27 cellular contexts compared by ENCODE assay signal in the genomic region with DNA sequence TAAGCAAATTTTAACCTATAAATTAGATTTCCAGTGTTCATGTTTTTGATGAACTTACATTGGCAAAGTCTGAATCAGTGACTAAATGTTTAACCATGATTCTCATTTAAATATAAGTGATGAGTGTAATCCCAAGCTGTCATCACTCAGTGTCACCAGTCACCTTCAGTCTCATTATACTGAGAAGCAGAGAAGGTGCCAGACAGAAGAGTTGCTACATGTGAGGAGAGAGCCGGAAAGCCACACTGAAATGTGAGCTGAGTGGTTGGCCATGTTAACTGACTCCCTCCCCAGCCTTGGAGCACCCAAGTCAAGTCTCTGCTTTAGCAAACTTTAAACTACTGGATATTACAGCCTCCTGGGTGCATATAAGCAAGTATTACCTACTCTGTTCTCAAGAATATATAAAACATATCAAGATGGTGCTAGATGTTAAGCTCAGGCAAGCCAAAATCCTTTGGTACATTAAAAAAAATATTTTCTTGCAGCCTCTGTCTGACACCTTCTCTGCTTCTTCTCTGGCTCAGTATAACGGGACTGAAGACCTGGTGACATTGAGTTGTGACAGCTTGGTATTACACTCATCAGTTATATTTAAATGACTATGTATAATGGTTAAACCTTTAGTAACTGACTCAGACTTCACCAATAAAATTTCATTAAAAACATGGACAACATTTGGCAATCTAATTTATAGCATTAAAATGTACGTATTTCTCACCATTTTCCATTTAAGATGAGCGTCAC.
DNase-seq lines count a peak whose midpoint lies in the region; ATAC-seq, FAIRE-seq and TF ChIP-seq lines count a peak whose summit lies in the region.
"Had no signal": no experiment of that assay in that cellular context is flagged by ENCODE, and none has a peak within 500 bp of the region (broad histone marks: within the 10 kb centered on the region; RNA-seq: fewer than 3 reads in every experiment).

No MANE protein-coding gene starts in this region.

- peak overlapping the region; percentile 66; the same call in 1 of the 2 replicates for H2AK5ac ChIP-seq in IMR-90 (ENCODE audit: low read depth, low read length)
- H2AK5ac ChIP-seq in mesendoderm (ENCODE audit: low read length) = no peak overlapping the region

- H4K20me1 ChIP-seq in IMR-90 (ENCODE audit: insufficient read depth, low read length) = no peaks in the 10 kb centered on the region

- no peak overlapping the region for H3K4me3 Mint-ChIP-seq in central memory CD8-positive, alpha-beta T cell
- no peak overlapping the region for H3K4me3 Mint-ChIP-seq in activated CD4-positive, alpha-beta T cell treated with anti-CD3 and anti-CD28 coated beads for 36 hours
- H3K4me3 Mint-ChIP-seq: activated naive CD4-positive, alpha-beta T cell treated with anti-CD3 and anti-CD28 coated beads for 36 hours; B cell; naive thymus-derived CD8-positive, alpha-beta T cell; T-cell; type B pancreatic cell had no signal

- H2BK5ac ChIP-seq in IMR-90 (ENCODE audit: low read depth, low read length, poor library complexity, severe bottlenecking) (no peak overlapping the region), mesendoderm (ENCODE audit: low read length) (no peak overlapping the region)

- H3K18ac ChIP-seq in IMR-90 (ENCODE audit: low read depth, low read length) (peak overlapping the region; percentile 65; the same call in 1 of the 2 replicates), mesendoderm (ENCODE audit: low read length) (no peak overlapping the region)

- H3K79me1 ChIP-seq in IMR-90 (ENCODE audit: low read depth in 1 of 2, low read length in 2 of 2) = no peaks in the 10 kb centered on the region
- no peaks in the 10 kb centered on the region for H3K79me1 ChIP-seq in mesendoderm (ENCODE audit: low read length)

- H2BK120ac ChIP-seq in IMR-90 (ENCODE audit: low read depth, low read length) (no peak overlapping the region), mesendoderm (ENCODE audit: low read depth, low read length) (no peak overlapping the region)

- H3K4me1 ChIP-seq in IMR-90 (ENCODE audit: control insufficient read depth, insufficient read depth, low read length) (peaks cover 19% of the 10 kb centered on the region), mesendoderm (ENCODE audit: control insufficient read depth, low read depth, low read length) (peaks cover 2% of the 10 kb centered on the region)

- 0 out of 2 replicates have a peak overlapping the region, but pooled peaks have one; percentile 12 for H4K5ac ChIP-seq in IMR-90 (ENCODE audit: low read depth, low read length)
- no peak overlapping the region for H4K5ac ChIP-seq in mesendoderm (ENCODE audit: low read length)

- H3K27me3 ChIP-seq in IMR-90 (ENCODE audit: control insufficient read depth, insufficient read depth, low read length) = no peaks in the 10 kb centered on the region
- no peaks in the 10 kb centered on the region for H3K27me3 ChIP-seq in mesendoderm (ENCODE audit: insufficient read depth, low read length, poor library complexity)
- H3K27me3 ChIP-seq: gastroesophageal sphincter, right lobe of liver had no signal

- H3K9me1 ChIP-seq in IMR-90 (ENCODE audit: insufficient read depth, low read length) = peaks cover 12% of the 10 kb centered on the region; the same call in 1 of the 2 replicates

- H3K9me3 ChIP-seq in IMR-90 (ENCODE audit: control insufficient read depth, insufficient read depth, low read length) = no peaks in the 10 kb centered on the region
- H3K9me3 ChIP-seq: gastroesophageal sphincter, right lobe of liver had no signal

- DNase-seq in DMS 273 (lab: John Stamatoyannopoulos, UW; ENCODE audit: unreplicated experiment) (peak; percentile 6), DMS 273 treated with DMSO at 0.1 percent for 48 hours (lab: John Stamatoyannopoulos, UW) (no peak), IMR-90 (no peak), mesendoderm (peak; percentile 44), 8988T (no peak), frontal cortex (ENCODE audit: low spot score in 2 of 2) (no peak)
- DNase-seq in central memory CD8-positive, alpha-beta T cell (ENCODE audit: low spot score in 2 of 2) = no peak
- no peak for DNase-seq in activated CD4-positive, alpha-beta T cell treated with anti-CD3 and anti-CD28 coated beads for 36 hours
- DNase-seq: activated CD4-positive, alpha-beta T cell treated with anti-CD3 and anti-CD28 coated beads for 1 hour; activated naive CD4-positive, alpha-beta T cell treated with anti-CD3 and anti-CD28 coated beads for 36 hours; activated T-cell treated with anti-CD3 and anti-CD28 coated beads, Interleukin-2, amount 50 U/mL, for 48 hours; cerebellar nuclear complex; kidney glomerular epithelial cell; naive thymus-derived CD8-positive, alpha-beta T cell; NCI-H1417 treated with DMSO at 0.1 percent for 48 hours; NCI-H2171 treated with DMSO at 0.1 percent for 48 hours; NCI-H526 treated with DMSO at 0.1 percent for 48 hours; OCI-M1; right lobe of liver; stimulated activated CD4-positive, alpha-beta T cell treated with anti-CD3 and anti-CD28 coated beads, Interleukin-15, amount 100 ng/mL, for 24 hours; T-cell had no signal

- no peaks in the 10 kb centered on the region for H3K36me3 Mint-ChIP-seq in central memory CD8-positive, alpha-beta T cell (ENCODE audit: insufficient read depth)
- H3K36me3 Mint-ChIP-seq in activated CD4-positive, alpha-beta T cell treated with anti-CD3 and anti-CD28 coated beads for 36 hours (ENCODE audit: low read depth) = no peaks in the 10 kb centered on the region
- H3K36me3 Mint-ChIP-seq: T-cell, type B pancreatic cell had no signal

- no CpG with 5 or more reads among the region's 4 CpGs for WGBS in IMR-90 (ENCODE audit: extremely low coverage in 2 of 2, insufficient read length in 1 of 2), 2 experiments
- WGBS in mesendoderm (ENCODE audit: extremely low coverage, insufficient coverage, low lambda C conversion rate) = no CpG with 5 or more reads among the region's 4 CpGs

- no peak overlapping the region for H2AK9ac ChIP-seq in IMR-90 (replicated peaks; ENCODE audit: low read depth, low read length, poor library complexity)

- intact Hi-C loops in IMR-90 (cut with micrococcal nuclease) = no loop called here
- intact Hi-C loops in activated CD4-positive, alpha-beta T cell treated with anti-CD3 and anti-CD28 coated beads for 36 hours (cut with DNase I, micrococcal nuclease) = no loop called here

- in situ Hi-C loops in IMR-90 (cut with MboI; ENCODE audit: low sequenced_read_pairs) = no loop called here

- H3K4ac ChIP-seq in IMR-90 (ENCODE audit: low read depth, low read length) (no peak overlapping the region), mesendoderm (ENCODE audit: low read depth, low read length) (no peak overlapping the region)

- H3K56ac ChIP-seq in IMR-90 (ENCODE audit: extremely low read depth, insufficient read depth, low read length) (no peak overlapping the region), mesendoderm (ENCODE audit: low read length) (no peak overlapping the region)

- H3K14ac ChIP-seq in IMR-90 (replicated peaks; ENCODE audit: low read depth, low read length) = no peak overlapping the region; the same call in 1 of the 2 replicates

- H3K79me2 ChIP-seq in mesendoderm (ENCODE audit: control insufficient read depth, insufficient read depth, low read length) = no peaks in the 10 kb centered on the region

- TF ChIP-seq POLR2A in IMR-90 (IDR thresholded peaks at IDR 0.05; ENCODE audit: low read depth, low read length) = no peak

- TF ChIP-seq CTCF in IMR-90 (conservative IDR thresholded peaks at IDR 0.05; ENCODE audit: low read depth, low read length) = no peak

- no peak overlapping the region for H2BK20ac ChIP-seq in IMR-90 (ENCODE audit: low read depth, low read length)

- H3K9ac ChIP-seq in IMR-90 (ENCODE audit: low read depth, low read length) = no peak overlapping the region
- no peak overlapping the region for H3K9ac ChIP-seq in mesendoderm (ENCODE audit: low read length)

- H4K8ac ChIP-seq in IMR-90 (ENCODE audit: low read depth in 2 of 2, low read length in 2 of 2) (no peak overlapping the region), mesendoderm (ENCODE audit: low read depth, low read length) (no peak overlapping the region)

- no peak overlapping the region for H2BK15ac ChIP-seq in IMR-90 (ENCODE audit: low read depth, low read length)
- no peak overlapping the region for H2BK15ac ChIP-seq in mesendoderm (replicated peaks; ENCODE audit: low read depth)

- no peak overlapping the region for H3K4me2 ChIP-seq in IMR-90 (ENCODE audit: low read depth, low read length)
- H3K4me2 ChIP-seq in mesendoderm (ENCODE audit: low read length) = no peak overlapping the region

- no peak for FAIRE-seq in frontal cortex (lab: Jason Lieb, UNC)

- H3K4me3 ChIP-seq in IMR-90 (ENCODE audit: insufficient read depth, low read depth, low read length) = no peak overlapping the region
- H3K4me3 ChIP-seq in mesendoderm (ENCODE audit: low read length) = no peak overlapping the region
- H3K4me3 ChIP-seq: gastroesophageal sphincter, right lobe of liver had no signal

- no peaks in the 10 kb centered on the region for H3K36me3 ChIP-seq in IMR-90 (ENCODE audit: control insufficient read depth, insufficient read depth, low read length)
- no peaks in the 10 kb centered on the region for H3K36me3 ChIP-seq in mesendoderm (ENCODE audit: control insufficient read depth, insufficient read depth, low read length)
- H3K36me3 ChIP-seq: right lobe of liver had no signal

- dilution Hi-C loops in IMR-90 (cut with HindIII; ENCODE audit: low sequenced_read_pairs, unreplicated experiment) = no loop called here

- H3K4me1 Mint-ChIP-seq in central memory CD8-positive, alpha-beta T cell = no peaks in the 10 kb centered on the region
- no peaks in the 10 kb centered on the region for H3K4me1 Mint-ChIP-seq in activated CD4-positive, alpha-beta T cell treated with anti-CD3 and anti-CD28 coated beads for 36 hours
- H3K4me1 Mint-ChIP-seq: B cell; naive thymus-derived CD8-positive, alpha-beta T cell; T-cell had no signal

- BruUV-seq in IMR-90 (replicated peaks; lab: Mats Ljungman, UMichigan) = no TSS peak

- POLR2A ChIA-PET in IMR-90 (lab: Charles Lee; ENCODE audit: unreplicated experiment) = no interaction called here
- POLR2A ChIA-PET in activated CD4-positive, alpha-beta T cell treated with anti-CD3 and anti-CD28 coated beads for 36 hours (lab: Charles Lee) = no interaction called here

- no peaks in the 10 kb centered on the region for H3K9me3 Mint-ChIP-seq in central memory CD8-positive, alpha-beta T cell
- H3K9me3 Mint-ChIP-seq in activated CD4-positive, alpha-beta T cell treated with anti-CD3 and anti-CD28 coated beads for 36 hours (ENCODE audit: low read depth) = no peaks in the 10 kb centered on the region
- H3K9me3 Mint-ChIP-seq: activated naive CD4-positive, alpha-beta T cell treated with anti-CD3 and anti-CD28 coated beads for 36 hours; naive thymus-derived CD8-positive, alpha-beta T cell; T-cell had no signal

- no peak overlapping the region for H3K27ac ChIP-seq in IMR-90 (ENCODE audit: insufficient read depth, low read length)
- no peak overlapping the region for H3K27ac ChIP-seq in mesendoderm (ENCODE audit: low read depth, low read length)
- H3K27ac ChIP-seq: 22Rv1, epithelial cell of prostate, gastroesophageal sphincter, HL-60, right lobe of liver had no signal

- peaks cover 66% of the 10 kb centered on the region for H3K27me3 Mint-ChIP-seq in central memory CD8-positive, alpha-beta T cell
- peaks cover 6% of the 10 kb centered on the region for H3K27me3 Mint-ChIP-seq in activated CD4-positive, alpha-beta T cell treated with anti-CD3 and anti-CD28 coated beads for 36 hours
- H3K27me3 Mint-ChIP-seq: type B pancreatic cell had no signal

- ATAC-seq in IMR-90 (ENCODE audit: low read depth) = no peak
- ATAC-seq in central memory CD8-positive, alpha-beta T cell (replicated peaks; ENCODE audit: extremely low read depth, poor library complexity, severe bottlenecking) = peak; percentile 28
- no peak for ATAC-seq in activated CD4-positive, alpha-beta T cell treated with anti-CD3 and anti-CD28 coated beads for 36 hours
- ATAC-seq: gastroesophageal sphincter; naive thymus-derived CD8-positive, alpha-beta T cell; right lobe of liver; T-cell had no signal

- TF ChIP-seq RAD21 in IMR-90 (IDR thresholded peaks at IDR 0.05; ENCODE audit: low read length) = no peak

- no peak overlapping the region for H4K91ac ChIP-seq in IMR-90 (ENCODE audit: insufficient read depth, low read depth, low read length)

- H2AFZ ChIP-seq in IMR-90 (replicated peaks; ENCODE audit: low read length, poor library complexity) = no peak overlapping the region

- H3K23ac ChIP-seq in IMR-90 (ENCODE audit: low read depth, low read length) (no peak overlapping the region; the same call in 1 of the 2 replicates), mesendoderm (ENCODE audit: low read length) (no peak overlapping the region)

- CTCF ChIA-PET in IMR-90 (lab: Yijun Ruan, JAX) = no interaction called here
- CTCF ChIA-PET in activated CD4-positive, alpha-beta T cell treated with anti-CD3 and anti-CD28 coated beads for 36 hours (lab: Charles Lee) = interaction anchor here (0.7 kb wide), 1 partner anchor 407 kb away, joined by 3 read pairs; no protein-coding TSS in a partner anchor

- H3K27ac Mint-ChIP-seq in central memory CD8-positive, alpha-beta T cell (ENCODE audit: low read depth) = no peak overlapping the region
- H3K27ac Mint-ChIP-seq in activated CD4-positive, alpha-beta T cell treated with anti-CD3 and anti-CD28 coated beads for 36 hours = no peak overlapping the region
- H3K27ac Mint-ChIP-seq: activated naive CD4-positive, alpha-beta T cell treated with anti-CD3 and anti-CD28 coated beads for 36 hours; B cell; T-cell; type B pancreatic cell had no signal

Comparison
In these comparisons a context has a peak if more than half of its experiments do, and no peak if none do; other contexts are left out.
1. DNase-seq: peak in DMS 273 (single experiment) and mesendoderm (single experiment); none in DMS 273 treated with DMSO at 0.1 percent for 48 hours (single experiment), IMR-90 (single experiment), central memory CD8-positive, alpha-beta T cell (0 of 2), 8988T (single experiment), activated CD4-positive, alpha-beta T cell treated with anti-CD3 and anti-CD28 coated beads for 36 hours (single experiment) and frontal cortex (0 of 2).